ENCODE assay signal across 3 cellular contexts in the genomic region with DNA sequence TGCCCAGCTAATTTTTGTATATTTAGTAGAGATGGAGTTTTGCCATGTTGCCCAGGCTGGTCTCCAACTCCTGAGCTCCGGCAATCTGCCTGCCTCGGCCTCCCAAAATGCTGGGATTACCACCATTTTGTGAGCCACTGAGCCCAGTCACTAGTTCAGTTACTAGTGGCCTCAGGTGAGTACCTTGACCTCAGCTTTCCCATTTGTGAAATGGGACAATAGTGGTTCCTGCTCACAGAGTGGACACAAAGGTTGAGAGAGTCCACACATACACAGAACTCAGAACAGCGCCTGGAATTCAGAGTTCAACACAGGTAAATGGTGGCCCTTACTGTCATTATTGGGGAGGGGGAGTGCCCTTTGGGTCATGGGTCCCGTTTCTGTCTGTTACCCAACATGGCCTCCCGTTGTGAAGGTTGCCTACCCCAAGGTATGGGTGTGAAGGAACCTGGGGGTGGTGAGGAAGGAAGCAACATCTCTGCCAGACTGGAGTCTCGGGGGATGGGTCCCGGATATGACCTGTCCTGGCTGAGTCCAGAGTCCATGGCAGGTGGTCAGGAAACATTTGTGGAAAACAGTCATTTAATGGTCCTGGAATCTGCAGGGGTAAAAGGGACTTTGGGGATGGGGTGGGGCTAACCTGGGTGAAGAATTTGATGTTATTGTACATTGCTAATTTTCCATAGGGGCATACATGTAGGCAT.
TF ChIP-seq lines count a peak whose summit lies in the region.

No MANE protein-coding gene starts in this region.

TF ChIP-seq in A549, 52 proteins besides CTCF, POLR2A, EP300 and RAD21:
- no peak for TF ChIP-seq EHF (CRISPR knock-in tag; IDR thresholded peaks at IDR 0.05)
- no peak for TF ChIP-seq RARB (CRISPR knock-in tag; IDR thresholded peaks at IDR 0.05)
- no peak for TF ChIP-seq RCOR1 (IDR thresholded peaks at IDR 0.05; ENCODE audit: low read depth, low read length)
- TF ChIP-seq USF2 (IDR thresholded peaks at IDR 0.05): no peak
- TF ChIP-seq ESRRA (IDR thresholded peaks at IDR 0.05; ENCODE audit: borderline replicate concordance, low read length): no peak
- no peak for TF ChIP-seq BCL3 (IDR thresholded peaks at IDR 0.05)
- no peak for TF ChIP-seq MAZ (IDR thresholded peaks at IDR 0.05; ENCODE audit: borderline replicate concordance, low read depth, low read length)
- no peak for TF ChIP-seq JUN (IDR thresholded peaks at IDR 0.05)
- TF ChIP-seq KDM5A (IDR thresholded peaks at IDR 0.05): no peak
- no peak for TF ChIP-seq TP53 (CRISPR knock-in tag; IDR thresholded peaks at IDR 0.05)
- TF ChIP-seq, protein P1, sequence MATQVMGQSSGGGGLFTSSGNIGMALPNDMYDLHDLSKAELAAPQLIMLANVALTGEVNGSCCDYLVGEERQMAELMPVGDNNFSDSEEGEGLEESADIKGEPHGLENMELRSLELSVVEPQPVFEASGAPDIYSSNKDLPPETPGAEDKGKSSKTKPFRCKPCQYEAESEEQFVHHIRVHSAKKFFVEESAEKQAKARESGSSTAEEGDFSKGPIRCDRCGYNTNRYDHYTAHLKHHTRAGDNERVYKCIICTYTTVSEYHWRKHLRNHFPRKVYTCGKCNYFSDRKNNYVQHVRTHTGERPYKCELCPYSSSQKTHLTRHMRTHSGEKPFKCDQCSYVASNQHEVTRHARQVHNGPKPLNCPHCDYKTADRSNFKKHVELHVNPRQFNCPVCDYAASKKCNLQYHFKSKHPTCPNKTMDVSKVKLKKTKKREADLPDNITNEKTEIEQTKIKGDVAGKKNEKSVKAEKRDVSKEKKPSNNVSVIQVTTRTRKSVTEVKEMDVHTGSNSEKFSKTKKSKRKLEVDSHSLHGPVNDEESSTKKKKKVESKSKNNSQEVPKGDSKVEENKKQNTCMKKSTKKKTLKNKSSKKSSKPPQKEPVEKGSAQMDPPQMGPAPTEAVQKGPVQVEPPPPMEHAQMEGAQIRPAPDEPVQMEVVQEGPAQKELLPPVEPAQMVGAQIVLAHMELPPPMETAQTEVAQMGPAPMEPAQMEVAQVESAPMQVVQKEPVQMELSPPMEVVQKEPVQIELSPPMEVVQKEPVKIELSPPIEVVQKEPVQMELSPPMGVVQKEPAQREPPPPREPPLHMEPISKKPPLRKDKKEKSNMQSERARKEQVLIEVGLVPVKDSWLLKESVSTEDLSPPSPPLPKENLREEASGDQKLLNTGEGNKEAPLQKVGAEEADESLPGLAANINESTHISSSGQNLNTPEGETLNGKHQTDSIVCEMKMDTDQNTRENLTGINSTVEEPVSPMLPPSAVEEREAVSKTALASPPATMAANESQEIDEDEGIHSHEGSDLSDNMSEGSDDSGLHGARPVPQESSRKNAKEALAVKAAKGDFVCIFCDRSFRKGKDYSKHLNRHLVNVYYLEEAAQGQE (IDR thresholded peaks at IDR 0.05): no peak

TF ChIP-seq in HCT116, 20 proteins besides CTCF, POLR2A, EP300 and RAD21:
- no peak for TF ChIP-seq CEBPB (IDR thresholded peaks at IDR 0.05; ENCODE audit: low read depth)
- TF ChIP-seq TCF7L2 (IDR thresholded peaks at IDR 0.05; ENCODE audit: borderline replicate concordance, extremely low read depth, insufficient read depth, insufficient read length): no peak
- no peak for TF ChIP-seq JUND (IDR thresholded peaks at IDR 0.05)
- no peak for TF ChIP-seq CBX3 (IDR thresholded peaks at IDR 0.05; ENCODE audit: low read depth)
- no peak for TF ChIP-seq ELF1 (IDR thresholded peaks at IDR 0.05; ENCODE audit: borderline replicate concordance, low read depth)
- no peak for TF ChIP-seq ATF3 (IDR thresholded peaks at IDR 0.05)
- TF ChIP-seq ZNF274 (IDR thresholded peaks at IDR 0.05; ENCODE audit: low read depth, low read length): no peak
- TF ChIP-seq EZH2 (IDR thresholded peaks at IDR 0.05): no peak
- no peak for TF ChIP-seq YY1 (IDR thresholded peaks at IDR 0.05; ENCODE audit: extremely low read depth, insufficient replicate concordance, low read depth, low read length)
- no peak for TF ChIP-seq POLR2AphosphoS5 (IDR thresholded peaks at IDR 0.05; ENCODE audit: low read depth, low read length)
- no peak for TF ChIP-seq ZBTB33 (IDR thresholded peaks at IDR 0.05; ENCODE audit: extremely low read depth, insufficient replicate concordance, low read length)
- no peak for TF ChIP-seq ZFX (IDR thresholded peaks at IDR 0.05)
- TF ChIP-seq, protein P1 (IDR thresholded peaks at IDR 0.05; ENCODE audit: low read depth): no peak

TF ChIP-seq in K562, 482 proteins besides CTCF, POLR2A, EP300 and RAD21:
- TF ChIP-seq BCOR (IDR thresholded peaks at IDR 0.05) (0 out of 2 replicates have a peak, but pooled peaks have one; percentile 23), POU5F1 (IDR thresholded peaks at IDR 0.05; ENCODE audit: borderline replicate concordance, low read depth, low read length, partially characterized antibody) (no peak)
